In the genomic region with DNA sequence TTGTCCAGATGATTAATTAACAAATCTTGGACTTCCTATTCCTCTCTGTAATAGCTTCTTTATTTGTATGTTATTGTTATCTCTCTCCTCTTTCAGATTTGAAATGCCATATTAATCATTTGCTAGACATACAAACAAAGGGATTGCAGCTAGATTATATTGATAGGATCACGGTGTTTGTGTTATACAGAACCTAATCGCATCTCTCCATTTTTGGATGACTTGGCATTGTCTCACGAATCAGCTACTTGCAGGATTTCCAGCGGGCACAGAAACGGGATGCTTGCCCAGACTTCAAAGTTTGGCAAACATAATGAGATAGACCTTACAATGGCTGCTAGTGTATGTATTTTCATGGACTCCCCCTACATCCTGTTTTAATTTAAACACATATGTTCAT, we compare ENCODE assay signal across 23 cellular contexts.
A peak's percentile ranks its signal among the peaks of the same experiment; 100 is the strongest.
DNase-seq lines count a peak whose midpoint lies in the region; ATAC-seq, FAIRE-seq and TF ChIP-seq lines count a peak whose summit lies in the region.
"Had no signal": no experiment of that assay in that cellular context is flagged by ENCODE, and none has a peak within 500 bp of the region (broad histone marks: within the 10 kb centered on the region; RNA-seq: fewer than 3 reads in every experiment).

No MANE protein-coding gene starts in this region.

- H3K27ac Mint-ChIP-seq in astrocyte (ENCODE audit: unreplicated experiment): no peak overlapping the region
- H3K27ac Mint-ChIP-seq: activated naive CD8-positive, alpha-beta T cell treated with anti-CD3 and anti-CD28 coated beads, Interleukin-2, amount 10 ng/mL, durations not matched to agents 7 days and 5 days; GM23338; type B pancreatic cell had no signal

- H2AFZ ChIP-seq in astrocyte (ENCODE audit: low read depth, low read length): no peak overlapping the region
- no peak overlapping the region for H2AFZ ChIP-seq in PC-3 (ENCODE audit: low read length)
- H2AFZ ChIP-seq: GM23338 had no signal

- peak; percentile 1 to 33 for DNase-seq in A549 (ENCODE audit: low read depth in 1 of 2, low spot score in 1 of 2)
- DNase-seq in LNCaP clone FGC (ENCODE audit: low read depth): peak; percentile 74
- peak; percentile 2 for DNase-seq in astrocyte (ENCODE audit: low read depth)
- peak; percentile 22 for DNase-seq in mucosa of gallbladder (ENCODE audit: low spot score)
- DNase-seq in GM10266 (ENCODE audit: extremely low spot score): no peak
- DNase-seq in PC-3: no peak
- DNase-seq in cortex of kidney (lab: John Stamatoyannopoulos, UW): no peak
- DNase-seq in NCI-H226: no peak
- DNase-seq: activated CD8-positive, alpha-beta memory T cell treated with anti-CD3 and anti-CD28 coated beads for 24 hours; activated effector memory CD4-positive, alpha-beta T cell treated with anti-CD3 and anti-CD28 coated beads, Interleukin-2, amount 50 U/mL, for 16 hours; activated naive CD8-positive, alpha-beta T cell treated with anti-CD3 and anti-CD28 coated beads, Interleukin-2, amount 10 ng/mL, durations not matched to agents 7 days and 5 days; Calu3; lower lobe of right lung; NCI-H2081 treated with DMSO at 0.1 percent for 48 hours; pancreas; spleen; stimulated activated CD4-positive, alpha-beta T cell treated with anti-CD3 and anti-CD28 coated beads, Interleukin-2, amount 100 ng/mL, for 48 hours had no signal

- H3K9me3 ChIP-seq in A549 (no peaks in the 10 kb centered on the region), astrocyte (ENCODE audit: insufficient read depth, low read depth, low read length) (no peaks in the 10 kb centered on the region), PC-3 (ENCODE audit: low read length) (no peaks in the 10 kb centered on the region)
- H3K9me3 ChIP-seq: lower lobe of right lung, pancreas, right atrium auricular region had no signal

- H3K36me3 Mint-ChIP-seq in astrocyte (ENCODE audit: low read depth, unreplicated experiment): no peaks in the 10 kb centered on the region
- H3K36me3 Mint-ChIP-seq: activated naive CD8-positive, alpha-beta T cell treated with anti-CD3 and anti-CD28 coated beads, Interleukin-2, amount 10 ng/mL, durations not matched to agents 7 days and 5 days; type B pancreatic cell had no signal

- no peaks in the 10 kb centered on the region for H3K9me3 Mint-ChIP-seq in astrocyte (ENCODE audit: unreplicated experiment)
- H3K9me3 Mint-ChIP-seq: activated naive CD8-positive, alpha-beta T cell treated with anti-CD3 and anti-CD28 coated beads, Interleukin-2, amount 10 ng/mL, durations not matched to agents 7 days and 5 days; central memory CD8-positive, alpha-beta T cell; GM23338 had no signal

- H3K27ac ChIP-seq in A549 (no peak overlapping the region), astrocyte (ENCODE audit: low read depth, low read length) (no peak overlapping the region), PC-3 (ENCODE audit: low read length) (no peak overlapping the region)
- H3K27ac ChIP-seq: C4-2B, lower lobe of right lung, pancreas, right atrium auricular region, spleen had no signal

- ATAC-seq in A549: no peak; a peak in 2 of 6 replicates
- no peak for ATAC-seq in PC-3
- ATAC-seq: GM23338, lower lobe of right lung, pancreas had no signal

- no peaks in the 10 kb centered on the region for H3K9me2 ChIP-seq in PC-3 (replicated peaks; ENCODE audit: low read length)

- POLR2A ChIA-PET in A549 (lab: Yijun Ruan, JAX) (no interaction called here), PC-3 (lab: Charles Lee; ENCODE audit: unreplicated experiment) (no interaction called here)

- H3K9ac ChIP-seq in astrocyte (ENCODE audit: low read length): no peak overlapping the region
- no peak overlapping the region for H3K9ac ChIP-seq in PC-3 (ENCODE audit: low read length)

- WGBS in A549 (ENCODE audit: missing lambda C conversion rate): 5% methylated on average over 5 of the region's 5 CpGs

- TF ChIP-seq EP300 in A549 (IDR thresholded peaks at IDR 0.05): no peak

- BruUV-seq in PC-3 (replicated peaks; lab: Mats Ljungman, UMichigan): no TSS peak

- H3K4me1 Mint-ChIP-seq in astrocyte (ENCODE audit: low read depth, unreplicated experiment): no peaks in the 10 kb centered on the region
- H3K4me1 Mint-ChIP-seq: activated naive CD8-positive, alpha-beta T cell treated with anti-CD3 and anti-CD28 coated beads, Interleukin-2, amount 10 ng/mL, durations not matched to agents 7 days and 5 days; central memory CD8-positive, alpha-beta T cell had no signal

- FAIRE-seq in A549 (lab: Jason Lieb, UNC) (no peak), astrocyte (lab: Jason Lieb, UNC) (no peak)
- FAIRE-seq: GM12891, pancreas had no signal

- no peaks in the 10 kb centered on the region for H3K27me3 Mint-ChIP-seq in astrocyte (ENCODE audit: low read depth, unreplicated experiment)
- H3K27me3 Mint-ChIP-seq: activated naive CD8-positive, alpha-beta T cell treated with anti-CD3 and anti-CD28 coated beads, Interleukin-2, amount 10 ng/mL, durations not matched to agents 7 days and 5 days; central memory CD8-positive, alpha-beta T cell had no signal

- TF ChIP-seq CTCF in A549 (IDR thresholded peaks at IDR 0.05) (no peak), LNCaP clone FGC (IDR thresholded peaks at IDR 0.05; ENCODE audit: control insufficient read depth, extremely low read depth, insufficient read depth) (no peak), astrocyte (IDR thresholded peaks at IDR 0.05; ENCODE audit: insufficient read depth, low read depth, low read length) (no peak), GM10266 (IDR thresholded peaks at IDR 0.05; ENCODE audit: control insufficient read depth, insufficient read depth, low read depth, missing control alignments) (no peak), PC-3 (conservative IDR thresholded peaks at IDR 0.05; ENCODE audit: low read depth, low read length) (no peak)

- no peak overlapping the region for H3K4me3 Mint-ChIP-seq in astrocyte (ENCODE audit: unreplicated experiment)
- H3K4me3 Mint-ChIP-seq: activated naive CD8-positive, alpha-beta T cell treated with anti-CD3 and anti-CD28 coated beads, Interleukin-2, amount 10 ng/mL, durations not matched to agents 7 days and 5 days; central memory CD8-positive, alpha-beta T cell; GM23338; type B pancreatic cell had no signal

- H3K4me1 ChIP-seq in A549: peaks cover 3% of the 10 kb centered on the region; the same call in 1 of the 3 replicates
- H3K4me1 ChIP-seq in astrocyte (ENCODE audit: insufficient read depth, low read length): peaks cover 3% of the 10 kb centered on the region
- H3K4me1 ChIP-seq in PC-3 (ENCODE audit: insufficient read depth, low read length): no peaks in the 10 kb centered on the region
- H3K4me1 ChIP-seq: lower lobe of right lung, pancreas, right atrium auricular region, spleen had no signal

- TF ChIP-seq POLR2A in A549 (IDR thresholded peaks at IDR 0.05; ENCODE audit: low read length): no peak

- CTCF ChIA-PET in A549 (lab: Yijun Ruan, JAX) (no interaction called here), PC-3 (lab: Charles Lee) (no interaction called here)

- H3K27me3 ChIP-seq in astrocyte (ENCODE audit: insufficient read depth, low read length): no peaks in the 10 kb centered on the region
- H3K27me3 ChIP-seq in PC-3 (ENCODE audit: low read length): peaks cover 7% of the 10 kb centered on the region; the same call in 1 of the 2 replicates
- H3K27me3 ChIP-seq: pancreas, right atrium auricular region, spleen had no signal

- H3K4me2 ChIP-seq in A549 (peak overlapping the region; percentile 51), astrocyte (ENCODE audit: low read length) (no peak overlapping the region), PC-3 (ENCODE audit: low read length) (no peak overlapping the region)
- H3K4me2 ChIP-seq: GM23338 had no signal

- H3F3A ChIP-seq in PC-3 (ENCODE audit: low read length, unreplicated experiment): no peaks in the 10 kb centered on the region

- TF ChIP-seq RAD21 in A549 (conservative IDR thresholded peaks at IDR 0.05 in 1 of 2, IDR thresholded peaks at IDR 0.05 in 1 of 2): no peak

- H3K79me2 ChIP-seq in astrocyte (ENCODE audit: insufficient read depth, low read length) (no peaks in the 10 kb centered on the region), PC-3 (ENCODE audit: low read length) (no peaks in the 10 kb centered on the region)

- H3K4me3 ChIP-seq in A549 (no peak overlapping the region), LNCaP clone FGC (ENCODE audit: low read depth, low read length) (no peak overlapping the region), astrocyte (ENCODE audit: insufficient read depth, low read depth, low read length) (no peak overlapping the region), PC-3 (ENCODE audit: low read length) (no peak overlapping the region)
- H3K4me3 ChIP-seq: GM23338, lower lobe of right lung, pancreas, right atrium auricular region, spleen had no signal

- H3K36me3 ChIP-seq in astrocyte (ENCODE audit: insufficient read depth, low read length) (no peaks in the 10 kb centered on the region), PC-3 (ENCODE audit: low read depth, low read length) (no peaks in the 10 kb centered on the region)
- H3K36me3 ChIP-seq: lower lobe of right lung, pancreas, right atrium auricular region, spleen had no signal

- intact Hi-C loops in PC-3 (cut with micrococcal nuclease): loop anchor here (10.0 kb wide), 1 partner anchor 465 kb away; no protein-coding TSS in a partner anchor

- H4K20me1 ChIP-seq in astrocyte (ENCODE audit: insufficient read depth, low read length): no peaks in the 10 kb centered on the region
- no peaks in the 10 kb centered on the region for H4K20me1 ChIP-seq in PC-3 (ENCODE audit: low read length)

TF ChIP-seq in A549, 52 proteins besides CTCF, POLR2A, EP300 and RAD21:
- peak; percentile 63 for TF ChIP-seq GATA3 (IDR thresholded peaks at IDR 0.05; ENCODE audit: borderline replicate concordance)
- TF ChIP-seq, protein P1, sequence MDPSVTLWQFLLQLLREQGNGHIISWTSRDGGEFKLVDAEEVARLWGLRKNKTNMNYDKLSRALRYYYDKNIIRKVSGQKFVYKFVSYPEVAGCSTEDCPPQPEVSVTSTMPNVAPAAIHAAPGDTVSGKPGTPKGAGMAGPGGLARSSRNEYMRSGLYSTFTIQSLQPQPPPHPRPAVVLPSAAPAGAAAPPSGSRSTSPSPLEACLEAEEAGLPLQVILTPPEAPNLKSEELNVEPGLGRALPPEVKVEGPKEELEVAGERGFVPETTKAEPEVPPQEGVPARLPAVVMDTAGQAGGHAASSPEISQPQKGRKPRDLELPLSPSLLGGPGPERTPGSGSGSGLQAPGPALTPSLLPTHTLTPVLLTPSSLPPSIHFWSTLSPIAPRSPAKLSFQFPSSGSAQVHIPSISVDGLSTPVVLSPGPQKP (IDR thresholded peaks at IDR 0.05; ENCODE audit: low read depth, low read length): no peak
- TF ChIP-seq MAZ (IDR thresholded peaks at IDR 0.05; ENCODE audit: borderline replicate concordance, low read depth, low read length): no peak
- TF ChIP-seq POLR2AphosphoS2 (conservative IDR thresholded peaks at IDR 0.05; ENCODE audit: low read length): no peak
TF ChIP-seq in A549: peak in this region for 1.

Comparison
In these comparisons a context has a peak if more than half of its experiments do, and no peak if none do; other contexts are left out.
1. DNase-seq: peak in A549 (2 of 2), LNCaP clone FGC (single experiment), astrocyte (single experiment) and mucosa of gallbladder (single experiment); none in GM10266 (single experiment), PC-3 (single experiment), cortex of kidney (single experiment) and NCI-H226 (single experiment).